In the genomic region with DNA sequence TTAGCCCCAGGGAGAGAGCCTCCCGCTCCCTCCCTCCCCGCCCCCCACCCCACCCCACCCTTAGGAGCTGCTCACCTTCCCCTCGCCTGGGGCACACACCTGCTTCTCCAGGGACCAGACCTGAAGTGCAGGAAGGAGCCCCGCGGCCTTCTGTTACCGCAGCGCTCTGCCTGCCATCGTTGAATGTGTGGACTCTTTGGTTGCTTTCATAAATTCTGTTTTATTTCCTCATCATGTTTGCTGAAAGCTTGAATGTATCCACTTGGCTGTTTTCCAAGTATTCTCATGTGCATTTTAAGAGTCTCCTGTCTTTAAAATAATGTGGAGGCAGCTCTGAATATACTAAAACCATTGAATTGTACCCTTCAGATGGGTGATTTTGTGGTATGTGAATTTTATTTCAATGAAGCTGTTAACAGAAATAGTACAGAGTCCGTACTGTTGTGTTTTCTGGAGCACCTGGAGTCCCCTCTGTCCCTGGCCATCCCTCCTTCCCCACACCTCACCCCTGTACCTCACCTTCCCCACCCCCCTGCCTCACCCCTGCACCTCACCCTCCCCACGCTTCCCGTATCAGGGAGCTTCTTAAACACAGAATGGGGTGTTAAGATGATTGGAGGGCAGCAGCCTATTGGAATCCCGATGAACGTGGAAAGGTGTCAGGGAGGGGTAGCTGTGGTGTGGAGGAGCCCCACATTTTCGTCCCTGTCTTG, we compare ENCODE assay signal across 16 cellular contexts. TPM values are rescaled to one million over a fixed set of nuclear protein-coding genes. Genes with fewer than 3 reads are reported as not detected.
A peak's percentile ranks its signal among the peaks of the same experiment; 100 is the strongest.
DNase-seq lines count a peak whose midpoint lies in the region; ATAC-seq, FAIRE-seq and TF ChIP-seq lines count a peak whose summit lies in the region.
"Had no signal": no experiment of that assay in that cellular context is flagged by ENCODE, and none has a peak within 500 bp of the region (broad histone marks: within the 10 kb centered on the region; RNA-seq: fewer than 3 reads in every experiment).

No MANE protein-coding gene starts in this region.

- TF ChIP-seq CTCF in VCaP (conservative IDR thresholded peaks at IDR 0.05), result no peak

- peak overlapping the region; percentile 62 for H3K27ac ChIP-seq in VCaP
- H3K27ac ChIP-seq: sigmoid colon had no signal

- no peaks in the 10 kb centered on the region for H3K27me3 Mint-ChIP-seq in memory B cell
- H3K27me3 Mint-ChIP-seq: naive thymus-derived CD8-positive, alpha-beta T cell had no signal

- H3K4me3 Mint-ChIP-seq in memory B cell, result no peak overlapping the region
- H3K4me3 Mint-ChIP-seq: activated T-cell treated with anti-CD3 and anti-CD28 coated beads, Interleukin-2, amount 50 U/mL, for 72 hours; naive thymus-derived CD8-positive, alpha-beta T cell had no signal

- no peak for FAIRE-seq in frontal cortex (lab: Jason Lieb, UNC)
- FAIRE-seq: H54 had no signal

- H3K27ac Mint-ChIP-seq in memory B cell, result peak overlapping the region; percentile 62
- H3K27ac Mint-ChIP-seq: activated T-cell treated with anti-CD3 and anti-CD28 coated beads, Interleukin-2, amount 50 U/mL, for 72 hours had no signal

- DNase-seq in DMS53 treated with DMSO at 0.1 percent for 48 hours (lab: John Stamatoyannopoulos, UW; ENCODE audit: unreplicated experiment) (peak; percentile 45), NCI-H2081 (lab: John Stamatoyannopoulos, UW) (peak; percentile 83 to 92), memory B cell (ENCODE audit: low spot score in 2 of 2) (no peak), putamen (ENCODE audit: low spot score) (no peak), frontal cortex (ENCODE audit: low spot score in 2 of 2) (no peak)
- DNase-seq: activated T-cell treated with anti-CD3 and anti-CD28 coated beads, Interleukin-2, amount 50 U/mL, for 72 hours; amygdala; effector CD4-positive, alpha-beta T cell; kidney glomerular epithelial cell; naive thymus-derived CD8-positive, alpha-beta T cell; sigmoid colon had no signal

- ATAC-seq in memory B cell (ENCODE audit: low read depth), result no peak
- no peak for ATAC-seq in HG03439 (IDR thresholded peaks at IDR 0.05; ENCODE audit: unreplicated experiment)
- no peak for ATAC-seq in GM19023 (IDR thresholded peaks at IDR 0.05; ENCODE audit: unreplicated experiment)
- ATAC-seq: activated CD4-positive, CD25-positive, alpha-beta regulatory T cell treated with anti-CD3 and anti-CD28 coated beads, Interleukin-2, amount 50 U/mL, for 24 hours; activated T-cell treated with anti-CD3 and anti-CD28 coated beads, Interleukin-2, amount 50 U/mL, for 72 hours; naive thymus-derived CD8-positive, alpha-beta T cell had no signal

- no peaks in the 10 kb centered on the region for H3K36me3 Mint-ChIP-seq in memory B cell
- H3K36me3 Mint-ChIP-seq: naive thymus-derived CD8-positive, alpha-beta T cell had no signal

- peaks cover 9% of the 10 kb centered on the region for H3K4me1 Mint-ChIP-seq in memory B cell

- H3K9me3 Mint-ChIP-seq in memory B cell, result no peaks in the 10 kb centered on the region
- H3K9me3 Mint-ChIP-seq: activated T-cell treated with anti-CD3 and anti-CD28 coated beads, Interleukin-2, amount 50 U/mL, for 72 hours; naive thymus-derived CD8-positive, alpha-beta T cell had no signal

RNA-seq across cellular contexts. Expression of a gene that starts 25.5 kb away (rescaled TPM):
- 26.5 TPM for total RNA-seq in frontal cortex

RNA-seq across cellular contexts. Expression of a gene that starts 49.3 kb away (rescaled TPM):
- 7.7 TPM for total RNA-seq in frontal cortex

RNA-seq across cellular contexts. Expression of a gene that starts 54.0 kb away (rescaled TPM):
- 12.6 TPM for total RNA-seq in frontal cortex

Comparison
In these comparisons a context has a peak if more than half of its experiments do, and no peak if none do; other contexts are left out.
1. DNase-seq: peak in DMS53 treated with DMSO at 0.1 percent for 48 hours (single experiment) and NCI-H2081 (2 of 2); none in memory B cell (0 of 2), putamen (single experiment) and frontal cortex (0 of 2).